1 cellular context compared by ENCODE assay signal in genomic region chr1:17853241-17853640, GRCh38.
TF ChIP-seq lines count a peak whose summit lies in the region.

No MANE protein-coding gene starts in this region.

TF ChIP-seq in H1, 55 proteins besides CTCF, POLR2A, EP300 and RAD21:
- TF ChIP-seq RBBP5 (IDR thresholded peaks at IDR 0.05; ENCODE audit: borderline replicate concordance, low read depth, low read length): no peak
- TF ChIP-seq HDAC6 (IDR thresholded peaks at IDR 0.05; ENCODE audit: low read depth, low read length): no peak
- TF ChIP-seq FOSL1 (IDR thresholded peaks at IDR 0.05; ENCODE audit: insufficient read depth, low read depth, low read length): no peak
- no peak for TF ChIP-seq CHD1 (IDR thresholded peaks at IDR 0.05; ENCODE audit: low read depth, low read length)
- TF ChIP-seq ASH2L (IDR thresholded peaks at IDR 0.05; ENCODE audit: low read length): no peak
- TF ChIP-seq KDM1A (IDR thresholded peaks at IDR 0.05; ENCODE audit: borderline replicate concordance, low read length): no peak
- TF ChIP-seq, protein P1, sequence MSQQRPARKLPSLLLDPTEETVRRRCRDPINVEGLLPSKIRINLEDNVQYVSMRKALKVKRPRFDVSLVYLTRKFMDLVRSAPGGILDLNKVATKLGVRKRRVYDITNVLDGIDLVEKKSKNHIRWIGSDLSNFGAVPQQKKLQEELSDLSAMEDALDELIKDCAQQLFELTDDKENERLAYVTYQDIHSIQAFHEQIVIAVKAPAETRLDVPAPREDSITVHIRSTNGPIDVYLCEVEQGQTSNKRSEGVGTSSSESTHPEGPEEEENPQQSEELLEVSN (IDR thresholded peaks at IDR 0.05): no peak
- no peak for TF ChIP-seq USF2 (IDR thresholded peaks at IDR 0.05; ENCODE audit: low read length)
- no peak for TF ChIP-seq ZNF274 (IDR thresholded peaks at IDR 0.05; ENCODE audit: borderline replicate concordance, extremely low read depth, low read length)
